Comparison of ENCODE assay signal across 21 cellular contexts in the genomic region with DNA sequence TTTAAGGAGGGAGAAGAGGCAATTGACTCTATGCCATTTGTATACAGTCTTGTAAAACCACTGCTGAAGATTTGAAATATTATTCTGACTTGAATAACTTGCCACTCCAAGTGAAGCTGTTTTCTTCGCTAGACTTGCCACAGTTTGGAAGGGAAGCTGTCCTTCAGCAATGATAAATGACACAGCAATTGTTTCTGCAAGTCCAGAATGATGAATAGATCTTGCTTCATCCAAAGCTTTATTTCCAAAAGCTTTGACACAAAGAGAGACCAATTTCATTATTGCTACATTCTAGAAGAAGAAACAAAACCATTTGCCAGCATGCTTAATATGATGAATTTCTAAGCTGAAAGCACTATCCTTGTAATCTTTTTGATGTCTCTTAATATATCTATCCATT.
DNase-seq lines count a peak whose midpoint lies in the region; ATAC-seq and TF ChIP-seq lines count a peak whose summit lies in the region.
"Had no signal": no experiment of that assay in that cellular context is flagged by ENCODE, and none has a peak within 500 bp of the region (broad histone marks: within the 10 kb centered on the region; RNA-seq: fewer than 3 reads in every experiment).

No MANE protein-coding gene starts in this region.

- WGBS in transverse colon (ENCODE audit: low coverage in 1 of 2), 2 donors: 69 to 71% methylated on average over 1 of the region's 1 CpG

- H3K27ac ChIP-seq in transverse colon (peak overlapping the region; percentile 15 to 56 (median 46)), foreskin keratinocyte (no peak overlapping the region)
- H3K27ac ChIP-seq: cardiac muscle cell had no signal

- ATAC-seq in GM19397 (IDR thresholded peaks at IDR 0.05; ENCODE audit: unreplicated experiment) (no peak), GM21786 (IDR thresholded peaks at IDR 0.05; ENCODE audit: unreplicated experiment) (no peak), foreskin keratinocyte (no peak)
- ATAC-seq: activated naive CD4-positive, alpha-beta T cell treated with anti-CD3 and anti-CD28 coated beads, Interleukin-2, amount 50 U/mL, for 72 hours; PC-3 had no signal

- H3K27ac Mint-ChIP-seq in nephron: peak overlapping the region in 2 of 3 experiments; percentile 34 to 39
- H3K27ac Mint-ChIP-seq: activated naive CD4-positive, alpha-beta T cell treated with anti-CD3 and anti-CD28 coated beads, Interleukin-2, amount 50 U/mL, for 72 hours; activated T-cell treated with anti-CD3 and anti-CD28 coated beads, Interleukin-2, amount 50 U/mL, for 24 hours; immature natural killer cell; nephron progenitor cell had no signal

- TF ChIP-seq CTCF in epithelial cell of esophagus (IDR thresholded peaks at IDR 0.05; ENCODE audit: insufficient read depth, low read depth, low read length, missing control alignments): no peak
- no peak for TF ChIP-seq CTCF in nephron (IDR thresholded peaks at IDR 0.05; ENCODE audit: unreplicated experiment in 3 of 3)
- TF ChIP-seq CTCF in transverse colon (IDR thresholded peaks at IDR 0.05): no peak
- no peak for TF ChIP-seq CTCF in foreskin keratinocyte (conservative IDR thresholded peaks at IDR 0.05)

- H3K9me3 Mint-ChIP-seq in nephron: no peaks in the 10 kb centered on the region
- H3K9me3 Mint-ChIP-seq: activated naive CD4-positive, alpha-beta T cell treated with anti-CD3 and anti-CD28 coated beads, Interleukin-2, amount 50 U/mL, for 72 hours; activated T-cell treated with anti-CD3 and anti-CD28 coated beads, Interleukin-2, amount 50 U/mL, for 24 hours; immature natural killer cell; nephron progenitor cell had no signal

- peaks cover 46% of the 10 kb centered on the region for H3K4me1 Mint-ChIP-seq in nephron
- H3K4me1 Mint-ChIP-seq: immature natural killer cell had no signal

- H3K4me3 ChIP-seq in epithelial cell of esophagus (ENCODE audit: low read length) (no peak overlapping the region), transverse colon (no peak overlapping the region)
- H3K4me3 ChIP-seq: cardiac muscle cell, testis had no signal

- no peak for TF ChIP-seq POLR2A in transverse colon (IDR thresholded peaks at IDR 0.05)

- H3K4me1 ChIP-seq in transverse colon: peaks cover 0 to 9% (median 0%) of the 10 kb centered on the region in 4 donors
- peaks cover 6% of the 10 kb centered on the region for H3K4me1 ChIP-seq in foreskin keratinocyte

- no peak for TF ChIP-seq EP300 in transverse colon (IDR thresholded peaks at IDR 0.05; ENCODE audit: low read depth)

- H3K36me3 ChIP-seq in transverse colon: no peaks in the 10 kb centered on the region
- H3K36me3 ChIP-seq: cardiac muscle cell had no signal

- H3K36me3 Mint-ChIP-seq in nephron (ENCODE audit: low read depth): no peaks in the 10 kb centered on the region
- H3K36me3 Mint-ChIP-seq: activated naive CD4-positive, alpha-beta T cell treated with anti-CD3 and anti-CD28 coated beads, Interleukin-2, amount 50 U/mL, for 72 hours; immature natural killer cell had no signal

- DNase-seq in SIG-M5 treated with dmso at 0.1 percent for 504 hours (lab: John Stamatoyannopoulos, UW; ENCODE audit: unreplicated experiment) (peak; percentile 20), SIG-M5 (lab: John Stamatoyannopoulos, UW) (no peak), epithelial cell of esophagus (ENCODE audit: low read depth) (peak; percentile 56), transverse colon (no peak), foreskin keratinocyte (no peak)
- DNase-seq: activated CD4-positive, alpha-beta T cell treated with anti-CD3 and anti-CD28 coated beads, Interleukin-2, amount 50 U/mL, for 48 hours; activated T-cell treated with anti-CD3 and anti-CD28 coated beads, Interleukin-2, amount 50 U/mL, for 24 hours; effector memory CD4-positive, alpha-beta T cell; HCEC 1CT; immature natural killer cell; NCI-H1694 treated with DMSO at 0.1 percent for 48 hours; NCI-H526; nephron progenitor cell; PC-3; stimulated activated CD4-positive, alpha-beta T cell treated with anti-CD3 and anti-CD28 coated beads, Interleukin-4, amount 100 ng/mL, for 1 hour; testis had no signal

- no peaks in the 10 kb centered on the region for H3K27me3 Mint-ChIP-seq in nephron (ENCODE audit: low read depth)

- H3K9me3 ChIP-seq in transverse colon: no peaks in the 10 kb centered on the region
- H3K9me3 ChIP-seq: testis had no signal

- in situ Hi-C loops in transverse colon (cut with MboI; ENCODE audit: low pct_ligation_motif_present in 1 of 4, low pct_unique_long_range_greater_than_20kb in 1 of 4, low sequenced_read_pairs in 3 of 4): no loop called here

- intact Hi-C loops in transverse colon (cut with DNase I; ENCODE audit: low total_unique reads): no loop called here

- H3K27me3 ChIP-seq in transverse colon (no peaks in the 10 kb centered on the region), foreskin keratinocyte (no peaks in the 10 kb centered on the region)
- H3K27me3 ChIP-seq: cardiac muscle cell, testis had no signal

- H3K4me3 Mint-ChIP-seq in nephron: no peak overlapping the region
- H3K4me3 Mint-ChIP-seq: activated T-cell treated with anti-CD3 and anti-CD28 coated beads, Interleukin-2, amount 50 U/mL, for 24 hours; immature natural killer cell; nephron progenitor cell had no signal

Comparison
In these comparisons a context has a peak if more than half of its experiments do, and no peak if none do; other contexts are left out.
1. DNase-seq: peak in SIG-M5 treated with dmso at 0.1 percent for 504 hours (single experiment) and epithelial cell of esophagus (single experiment); none in SIG-M5 (single experiment), transverse colon (single experiment) and foreskin keratinocyte (0 of 2).